In the genomic region with DNA sequence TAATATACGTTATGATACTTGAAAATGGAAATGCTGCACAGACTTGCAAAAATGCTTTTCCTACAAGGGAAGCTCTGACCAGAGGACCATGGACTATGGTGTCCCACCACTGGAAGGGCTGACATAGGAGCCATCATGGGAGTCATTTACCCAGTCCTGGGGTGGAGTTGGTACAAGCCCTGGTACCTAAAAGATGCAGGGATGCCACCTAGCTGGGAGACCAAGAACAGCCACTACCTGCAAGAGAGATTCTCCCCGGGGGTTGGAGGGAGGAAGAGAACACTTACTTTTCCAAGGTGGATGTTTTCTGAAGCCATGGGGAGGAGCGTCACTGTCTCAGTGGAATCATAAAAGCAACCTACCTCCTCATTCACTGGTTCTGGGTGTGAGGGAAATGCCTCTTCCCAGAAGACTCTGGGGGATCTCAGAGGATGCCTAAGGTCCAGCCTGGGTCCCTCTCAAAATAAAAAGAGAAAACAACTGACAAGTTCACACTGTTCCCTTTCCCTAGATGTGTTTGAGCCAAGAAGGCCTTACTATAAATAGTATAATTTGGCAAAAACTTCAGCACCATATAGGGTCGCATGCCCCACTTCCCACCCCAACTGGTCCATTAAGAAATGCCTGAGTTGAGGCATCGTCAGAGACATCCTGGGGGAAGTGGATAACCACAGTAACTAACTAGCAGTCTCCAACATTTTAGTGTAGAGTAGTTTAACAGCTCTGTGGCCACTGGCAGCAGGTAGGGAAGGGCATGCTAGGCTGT, we compare ENCODE assay signal across 1 cellular context.
TF ChIP-seq lines count a peak whose summit lies in the region.

No MANE protein-coding gene starts in this region.

TF ChIP-seq in GM23338, 12 proteins besides CTCF, POLR2A, EP300 and RAD21 (continued from another document):
- TF ChIP-seq, protein P1, sequence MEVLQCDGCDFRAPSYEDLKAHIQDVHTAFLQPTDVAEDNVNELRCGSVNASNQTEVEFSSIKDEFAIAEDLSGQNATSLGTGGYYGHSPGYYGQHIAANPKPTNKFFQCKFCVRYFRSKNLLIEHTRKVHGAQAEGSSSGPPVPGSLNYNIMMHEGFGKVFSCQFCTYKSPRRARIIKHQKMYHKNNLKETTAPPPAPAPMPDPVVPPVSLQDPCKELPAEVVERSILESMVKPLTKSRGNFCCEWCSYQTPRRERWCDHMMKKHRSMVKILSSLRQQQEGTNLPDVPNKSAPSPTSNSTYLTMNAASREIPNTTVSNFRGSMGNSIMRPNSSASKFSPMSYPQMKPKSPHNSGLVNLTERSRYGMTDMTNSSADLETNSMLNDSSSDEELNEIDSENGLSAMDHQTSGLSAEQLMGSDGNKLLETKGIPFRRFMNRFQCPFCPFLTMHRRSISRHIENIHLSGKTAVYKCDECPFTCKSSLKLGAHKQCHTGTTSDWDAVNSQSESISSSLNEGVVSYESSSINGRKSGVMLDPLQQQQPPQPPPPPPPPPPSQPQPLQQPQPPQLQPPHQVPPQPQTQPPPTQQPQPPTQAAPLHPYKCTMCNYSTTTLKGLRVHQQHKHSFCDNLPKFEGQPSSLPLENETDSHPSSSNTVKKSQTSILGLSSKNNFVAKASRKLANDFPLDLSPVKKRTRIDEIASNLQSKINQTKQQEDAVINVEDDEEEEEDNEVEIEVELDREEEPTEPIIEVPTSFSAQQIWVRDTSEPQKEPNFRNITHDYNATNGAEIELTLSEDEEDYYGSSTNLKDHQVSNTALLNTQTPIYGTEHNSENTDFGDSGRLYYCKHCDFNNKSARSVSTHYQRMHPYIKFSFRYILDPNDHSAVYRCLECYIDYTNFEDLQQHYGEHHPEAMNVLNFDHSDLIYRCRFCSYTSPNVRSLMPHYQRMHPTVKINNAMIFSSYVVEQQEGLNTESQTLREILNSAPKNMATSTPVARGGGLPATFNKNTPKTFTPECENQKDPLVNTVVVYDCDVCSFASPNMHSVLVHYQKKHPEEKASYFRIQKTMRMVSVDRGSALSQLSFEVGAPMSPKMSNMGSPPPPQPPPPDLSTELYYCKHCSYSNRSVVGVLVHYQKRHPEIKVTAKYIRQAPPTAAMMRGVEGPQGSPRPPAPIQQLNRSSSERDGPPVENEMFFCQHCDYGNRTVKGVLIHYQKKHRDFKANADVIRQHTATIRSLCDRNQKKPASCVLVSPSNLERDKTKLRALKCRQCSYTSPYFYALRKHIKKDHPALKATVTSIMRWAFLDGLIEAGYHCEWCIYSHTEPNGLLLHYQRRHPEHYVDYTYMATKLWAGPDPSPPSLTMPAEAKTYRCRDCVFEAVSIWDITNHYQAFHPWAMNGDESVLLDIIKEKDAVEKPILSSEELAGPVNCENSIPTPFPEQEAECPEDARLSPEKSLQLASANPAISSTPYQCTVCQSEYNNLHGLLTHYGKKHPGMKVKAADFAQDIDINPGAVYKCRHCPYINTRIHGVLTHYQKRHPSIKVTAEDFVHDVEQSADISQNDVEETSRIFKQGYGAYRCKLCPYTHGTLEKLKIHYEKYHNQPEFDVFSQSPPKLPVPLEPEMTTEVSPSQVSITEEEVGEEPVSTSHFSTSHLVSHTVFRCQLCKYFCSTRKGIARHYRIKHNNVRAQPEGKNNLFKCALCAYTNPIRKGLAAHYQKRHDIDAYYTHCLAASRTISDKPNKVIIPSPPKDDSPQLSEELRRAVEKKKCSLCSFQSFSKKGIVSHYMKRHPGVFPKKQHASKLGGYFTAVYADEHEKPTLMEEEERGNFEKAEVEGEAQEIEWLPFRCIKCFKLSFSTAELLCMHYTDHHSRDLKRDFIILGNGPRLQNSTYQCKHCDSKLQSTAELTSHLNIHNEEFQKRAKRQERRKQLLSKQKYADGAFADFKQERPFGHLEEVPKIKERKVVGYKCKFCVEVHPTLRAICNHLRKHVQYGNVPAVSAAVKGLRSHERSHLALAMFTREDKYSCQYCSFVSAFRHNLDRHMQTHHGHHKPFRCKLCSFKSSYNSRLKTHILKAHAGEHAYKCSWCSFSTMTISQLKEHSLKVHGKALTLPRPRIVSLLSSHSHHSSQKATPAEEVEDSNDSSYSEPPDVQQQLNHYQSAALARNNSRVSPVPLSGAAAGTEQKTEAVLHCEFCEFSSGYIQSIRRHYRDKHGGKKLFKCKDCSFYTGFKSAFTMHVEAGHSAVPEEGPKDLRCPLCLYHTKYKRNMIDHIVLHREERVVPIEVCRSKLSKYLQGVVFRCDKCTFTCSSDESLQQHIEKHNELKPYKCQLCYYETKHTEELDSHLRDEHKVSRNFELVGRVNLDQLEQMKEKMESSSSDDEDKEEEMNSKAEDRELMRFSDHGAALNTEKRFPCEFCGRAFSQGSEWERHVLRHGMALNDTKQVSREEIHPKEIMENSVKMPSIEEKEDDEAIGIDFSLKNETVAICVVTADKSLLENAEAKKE (CRISPR knock-in tag; IDR thresholded peaks at IDR 0.05) = no peak
- no peak for TF ChIP-seq ZNF331 (CRISPR knock-in tag; IDR thresholded peaks at IDR 0.05; ENCODE audit: low read depth)
- no peak for TF ChIP-seq STAT1 (IDR thresholded peaks at IDR 0.05; ENCODE audit: unreplicated experiment)
- TF ChIP-seq, protein P2, sequence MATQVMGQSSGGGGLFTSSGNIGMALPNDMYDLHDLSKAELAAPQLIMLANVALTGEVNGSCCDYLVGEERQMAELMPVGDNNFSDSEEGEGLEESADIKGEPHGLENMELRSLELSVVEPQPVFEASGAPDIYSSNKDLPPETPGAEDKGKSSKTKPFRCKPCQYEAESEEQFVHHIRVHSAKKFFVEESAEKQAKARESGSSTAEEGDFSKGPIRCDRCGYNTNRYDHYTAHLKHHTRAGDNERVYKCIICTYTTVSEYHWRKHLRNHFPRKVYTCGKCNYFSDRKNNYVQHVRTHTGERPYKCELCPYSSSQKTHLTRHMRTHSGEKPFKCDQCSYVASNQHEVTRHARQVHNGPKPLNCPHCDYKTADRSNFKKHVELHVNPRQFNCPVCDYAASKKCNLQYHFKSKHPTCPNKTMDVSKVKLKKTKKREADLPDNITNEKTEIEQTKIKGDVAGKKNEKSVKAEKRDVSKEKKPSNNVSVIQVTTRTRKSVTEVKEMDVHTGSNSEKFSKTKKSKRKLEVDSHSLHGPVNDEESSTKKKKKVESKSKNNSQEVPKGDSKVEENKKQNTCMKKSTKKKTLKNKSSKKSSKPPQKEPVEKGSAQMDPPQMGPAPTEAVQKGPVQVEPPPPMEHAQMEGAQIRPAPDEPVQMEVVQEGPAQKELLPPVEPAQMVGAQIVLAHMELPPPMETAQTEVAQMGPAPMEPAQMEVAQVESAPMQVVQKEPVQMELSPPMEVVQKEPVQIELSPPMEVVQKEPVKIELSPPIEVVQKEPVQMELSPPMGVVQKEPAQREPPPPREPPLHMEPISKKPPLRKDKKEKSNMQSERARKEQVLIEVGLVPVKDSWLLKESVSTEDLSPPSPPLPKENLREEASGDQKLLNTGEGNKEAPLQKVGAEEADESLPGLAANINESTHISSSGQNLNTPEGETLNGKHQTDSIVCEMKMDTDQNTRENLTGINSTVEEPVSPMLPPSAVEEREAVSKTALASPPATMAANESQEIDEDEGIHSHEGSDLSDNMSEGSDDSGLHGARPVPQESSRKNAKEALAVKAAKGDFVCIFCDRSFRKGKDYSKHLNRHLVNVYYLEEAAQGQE (IDR thresholded peaks at IDR 0.05; ENCODE audit: unreplicated experiment) = no peak
- TF ChIP-seq, protein P3, sequence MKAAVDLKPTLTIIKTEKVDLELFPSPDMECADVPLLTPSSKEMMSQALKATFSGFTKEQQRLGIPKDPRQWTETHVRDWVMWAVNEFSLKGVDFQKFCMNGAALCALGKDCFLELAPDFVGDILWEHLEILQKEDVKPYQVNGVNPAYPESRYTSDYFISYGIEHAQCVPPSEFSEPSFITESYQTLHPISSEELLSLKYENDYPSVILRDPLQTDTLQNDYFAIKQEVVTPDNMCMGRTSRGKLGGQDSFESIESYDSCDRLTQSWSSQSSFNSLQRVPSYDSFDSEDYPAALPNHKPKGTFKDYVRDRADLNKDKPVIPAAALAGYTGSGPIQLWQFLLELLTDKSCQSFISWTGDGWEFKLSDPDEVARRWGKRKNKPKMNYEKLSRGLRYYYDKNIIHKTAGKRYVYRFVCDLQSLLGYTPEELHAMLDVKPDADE (IDR thresholded peaks at IDR 0.05) = no peak
- TF ChIP-seq ZNF114 (CRISPR knock-in tag; IDR thresholded peaks at IDR 0.05) = no peak
- no peak for TF ChIP-seq EZH2phosphoT487 (IDR thresholded peaks at IDR 0.05; ENCODE audit: unreplicated experiment)
- no peak for TF ChIP-seq POLR2AphosphoS5 (IDR thresholded peaks at IDR 0.05; ENCODE audit: low read depth)
- no peak for TF ChIP-seq EZH2 (IDR thresholded peaks at IDR 0.05; ENCODE audit: low read depth, unreplicated experiment)
- TF ChIP-seq NANOG (IDR thresholded peaks at IDR 0.05; ENCODE audit: borderline replicate concordance) = no peak
- TF ChIP-seq JUNB (IDR thresholded peaks at IDR 0.05; ENCODE audit: unreplicated experiment) = no peak
